In the genomic region with DNA sequence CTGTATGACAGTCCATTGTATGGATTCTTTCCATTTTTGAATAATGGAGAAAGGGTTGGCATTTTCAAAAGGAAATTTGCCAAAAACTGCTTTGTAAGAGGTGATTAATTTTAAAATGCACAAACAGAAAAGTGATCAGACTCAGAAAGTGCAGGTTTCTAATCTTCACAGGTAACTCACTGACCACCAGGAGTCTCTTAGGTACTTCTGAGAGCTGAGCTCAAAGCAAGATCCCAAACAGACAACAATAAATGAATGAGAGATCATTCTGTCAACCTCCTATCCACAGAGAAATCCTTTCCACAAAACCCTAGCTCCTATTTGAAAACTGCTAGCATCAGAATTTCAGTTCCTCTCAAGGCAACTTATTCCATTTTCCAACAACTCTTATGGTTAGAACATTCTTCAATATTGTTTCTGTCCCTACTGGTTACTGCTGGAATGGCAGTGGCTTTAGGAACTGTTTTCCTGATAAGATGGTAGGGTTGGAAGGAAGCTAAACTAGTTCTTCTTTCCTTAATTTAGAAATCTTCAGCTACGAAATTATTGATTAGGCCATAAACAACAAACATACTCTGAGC, we compare ENCODE assay signal across 3 cellular contexts.
TF ChIP-seq lines count a peak whose summit lies in the region.

No MANE protein-coding gene starts in this region.

TF ChIP-seq in SK-N-SH, 30 proteins besides CTCF, POLR2A, EP300 and RAD21 (continued from another document and continues in another):
- TF ChIP-seq, protein P1, sequence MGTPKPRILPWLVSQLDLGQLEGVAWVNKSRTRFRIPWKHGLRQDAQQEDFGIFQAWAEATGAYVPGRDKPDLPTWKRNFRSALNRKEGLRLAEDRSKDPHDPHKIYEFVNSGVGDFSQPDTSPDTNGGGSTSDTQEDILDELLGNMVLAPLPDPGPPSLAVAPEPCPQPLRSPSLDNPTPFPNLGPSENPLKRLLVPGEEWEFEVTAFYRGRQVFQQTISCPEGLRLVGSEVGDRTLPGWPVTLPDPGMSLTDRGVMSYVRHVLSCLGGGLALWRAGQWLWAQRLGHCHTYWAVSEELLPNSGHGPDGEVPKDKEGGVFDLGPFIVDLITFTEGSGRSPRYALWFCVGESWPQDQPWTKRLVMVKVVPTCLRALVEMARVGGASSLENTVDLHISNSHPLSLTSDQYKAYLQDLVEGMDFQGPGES (IDR thresholded peaks at IDR 0.05; ENCODE audit: low read depth, low read length), result no peak
- TF ChIP-seq SMC3 (IDR thresholded peaks at IDR 0.05; ENCODE audit: low read depth, low read length) (no peak), GABPA (IDR thresholded peaks at IDR 0.05; ENCODE audit: low read depth) (no peak), NRF1 (IDR thresholded peaks at IDR 0.05; ENCODE audit: low read depth, low read length) (no peak), JUND (IDR thresholded peaks at IDR 0.05) (no peak), TAF1 (IDR thresholded peaks at IDR 0.05; ENCODE audit: borderline replicate concordance, low read depth, low read length) (no peak), GATA2 (CRISPR knock-in tag; IDR thresholded peaks at IDR 0.05) (no peak), TCF12 (IDR thresholded peaks at IDR 0.05) (no peak), FOXM1 (IDR thresholded peaks at IDR 0.05; ENCODE audit: low read depth) (no peak), CHD2 (IDR thresholded peaks at IDR 0.05; ENCODE audit: low read length, partially characterized antibody) (no peak), FOSL2 (IDR thresholded peaks at IDR 0.05; ENCODE audit: borderline replicate concordance, low read depth) (no peak), YY1 (IDR thresholded peaks at IDR 0.05; ENCODE audit: low read depth) (no peak), MAX (IDR thresholded peaks at IDR 0.05; ENCODE audit: low read depth) (no peak)
- TF ChIP-seq, protein P2, sequence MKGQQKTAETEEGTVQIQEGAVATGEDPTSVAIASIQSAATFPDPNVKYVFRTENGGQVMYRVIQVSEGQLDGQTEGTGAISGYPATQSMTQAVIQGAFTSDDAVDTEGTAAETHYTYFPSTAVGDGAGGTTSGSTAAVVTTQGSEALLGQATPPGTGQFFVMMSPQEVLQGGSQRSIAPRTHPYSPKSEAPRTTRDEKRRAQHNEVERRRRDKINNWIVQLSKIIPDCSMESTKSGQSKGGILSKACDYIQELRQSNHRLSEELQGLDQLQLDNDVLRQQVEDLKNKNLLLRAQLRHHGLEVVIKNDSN (IDR thresholded peaks at IDR 0.05; ENCODE audit: borderline replicate concordance, low read depth), result no peak
- TF ChIP-seq, protein P3, sequence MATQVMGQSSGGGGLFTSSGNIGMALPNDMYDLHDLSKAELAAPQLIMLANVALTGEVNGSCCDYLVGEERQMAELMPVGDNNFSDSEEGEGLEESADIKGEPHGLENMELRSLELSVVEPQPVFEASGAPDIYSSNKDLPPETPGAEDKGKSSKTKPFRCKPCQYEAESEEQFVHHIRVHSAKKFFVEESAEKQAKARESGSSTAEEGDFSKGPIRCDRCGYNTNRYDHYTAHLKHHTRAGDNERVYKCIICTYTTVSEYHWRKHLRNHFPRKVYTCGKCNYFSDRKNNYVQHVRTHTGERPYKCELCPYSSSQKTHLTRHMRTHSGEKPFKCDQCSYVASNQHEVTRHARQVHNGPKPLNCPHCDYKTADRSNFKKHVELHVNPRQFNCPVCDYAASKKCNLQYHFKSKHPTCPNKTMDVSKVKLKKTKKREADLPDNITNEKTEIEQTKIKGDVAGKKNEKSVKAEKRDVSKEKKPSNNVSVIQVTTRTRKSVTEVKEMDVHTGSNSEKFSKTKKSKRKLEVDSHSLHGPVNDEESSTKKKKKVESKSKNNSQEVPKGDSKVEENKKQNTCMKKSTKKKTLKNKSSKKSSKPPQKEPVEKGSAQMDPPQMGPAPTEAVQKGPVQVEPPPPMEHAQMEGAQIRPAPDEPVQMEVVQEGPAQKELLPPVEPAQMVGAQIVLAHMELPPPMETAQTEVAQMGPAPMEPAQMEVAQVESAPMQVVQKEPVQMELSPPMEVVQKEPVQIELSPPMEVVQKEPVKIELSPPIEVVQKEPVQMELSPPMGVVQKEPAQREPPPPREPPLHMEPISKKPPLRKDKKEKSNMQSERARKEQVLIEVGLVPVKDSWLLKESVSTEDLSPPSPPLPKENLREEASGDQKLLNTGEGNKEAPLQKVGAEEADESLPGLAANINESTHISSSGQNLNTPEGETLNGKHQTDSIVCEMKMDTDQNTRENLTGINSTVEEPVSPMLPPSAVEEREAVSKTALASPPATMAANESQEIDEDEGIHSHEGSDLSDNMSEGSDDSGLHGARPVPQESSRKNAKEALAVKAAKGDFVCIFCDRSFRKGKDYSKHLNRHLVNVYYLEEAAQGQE (IDR thresholded peaks at IDR 0.05; ENCODE audit: low read depth, low read length), result no peak

TF ChIP-seq in SK-N-SH treated with all-trans-retinoic acid at 6 μM for 48 hours, 23 proteins besides CTCF, POLR2A, EP300 and RAD21 (continued from another document):
- TF ChIP-seq PPARA (CRISPR knock-in tag; IDR thresholded peaks at IDR 0.05; ENCODE audit: borderline replicate concordance), result no peak
- no peak for TF ChIP-seq OSR1 (CRISPR knock-in tag; IDR thresholded peaks at IDR 0.05)
- no peak for TF ChIP-seq CSDC2 (CRISPR knock-in tag; IDR thresholded peaks at IDR 0.05)
- TF ChIP-seq ZFP30 (CRISPR knock-in tag; IDR thresholded peaks at IDR 0.05), result no peak

TF ChIP-seq in endothelial cell of umbilical vein, 7 proteins besides CTCF, POLR2A, EP300 and RAD21:
- no peak for TF ChIP-seq EZH2 (IDR thresholded peaks at IDR 0.05; ENCODE audit: borderline replicate concordance, low read depth, low read length, severe bottlenecking)
- no peak for TF ChIP-seq POLR2AphosphoS5 (IDR thresholded peaks at IDR 0.05; ENCODE audit: insufficient read depth, low read depth, low read length)
- TF ChIP-seq MYC (IDR thresholded peaks at IDR 0.05; ENCODE audit: low read depth, low read length), result no peak
